ENCODE assay signal across 22 cellular contexts in the genomic region with DNA sequence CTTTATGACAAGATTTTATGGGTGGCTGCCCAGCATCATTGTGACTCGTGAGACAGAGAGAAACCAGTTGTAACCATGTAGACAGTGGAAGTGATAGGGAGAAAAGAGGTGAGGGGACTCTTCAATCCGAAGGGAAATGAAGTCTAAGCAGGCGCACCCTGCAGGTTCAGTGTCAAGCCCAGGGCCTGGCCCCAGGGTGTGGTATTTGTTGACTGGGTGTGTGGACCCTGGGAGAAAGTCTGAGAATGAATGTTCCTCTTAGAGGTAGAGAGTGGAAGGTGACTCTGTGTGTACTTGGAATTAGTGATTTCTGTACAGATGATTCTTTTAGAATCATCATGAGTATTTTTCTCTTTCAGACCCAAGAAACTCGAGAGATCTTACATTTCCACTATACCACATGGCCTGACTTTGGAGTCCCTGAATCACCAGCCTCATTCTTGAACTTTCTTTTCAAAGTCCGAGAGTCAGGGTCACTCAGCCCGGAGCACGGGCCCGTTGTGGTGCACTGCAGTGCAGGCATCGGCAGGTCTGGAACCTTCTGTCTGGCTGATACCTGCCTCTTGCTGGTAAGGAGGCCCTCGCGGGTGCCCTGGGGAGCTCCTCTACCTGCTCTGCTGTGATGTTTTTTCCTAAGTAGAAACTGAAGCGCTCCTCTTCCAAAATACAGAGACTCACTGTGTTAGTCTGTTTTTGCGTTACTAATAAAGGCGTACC.
A peak's percentile ranks its signal among the peaks of the same experiment; 100 is the strongest.
DNase-seq lines count a peak whose midpoint lies in the region; ATAC-seq and TF ChIP-seq lines count a peak whose summit lies in the region.
"Had no signal": no experiment of that assay in that cellular context is flagged by ENCODE, and none has a peak within 500 bp of the region (broad histone marks: within the 10 kb centered on the region; RNA-seq: fewer than 3 reads in every experiment).

No MANE protein-coding gene starts in this region.

- H3K36me3 Mint-ChIP-seq in activated naive CD8-positive, alpha-beta T cell: peaks cover 2% of the 10 kb centered on the region
- peaks cover 47% of the 10 kb centered on the region for H3K36me3 Mint-ChIP-seq in activated naive CD8-positive, alpha-beta T cell treated with anti-CD3 and anti-CD28 coated beads, Interleukin-2, amount 50 U/mL, for 24 hours (ENCODE audit: low read depth)

- peaks cover 5% of the 10 kb centered on the region for H3K4me1 Mint-ChIP-seq in activated naive CD8-positive, alpha-beta T cell (ENCODE audit: low read depth)
- H3K4me1 Mint-ChIP-seq in activated naive CD8-positive, alpha-beta T cell treated with anti-CD3 and anti-CD28 coated beads, Interleukin-2, amount 50 U/mL, for 24 hours: peaks cover 3% of the 10 kb centered on the region

- peak overlapping the region; percentile 34 for H3K27ac Mint-ChIP-seq in activated naive CD8-positive, alpha-beta T cell
- no peak overlapping the region for H3K27ac Mint-ChIP-seq in activated naive CD8-positive, alpha-beta T cell treated with anti-CD3 and anti-CD28 coated beads, Interleukin-2, amount 50 U/mL, for 24 hours
- H3K27ac Mint-ChIP-seq: activated CD4-positive, alpha-beta T cell treated with anti-CD3 and anti-CD28 coated beads, Interleukin-2, amount 10 ng/mL, durations not matched to agents 24 days and 14 days; natural killer cell treated with Interleukin-12 subunit alpha and Interleukin-12 subunit beta and Interleukin-15 and Interleukin-18, amount 100 ng/mL, for 72 hours had no signal

- H3K4me1 ChIP-seq in mucosa of stomach (ENCODE audit: control insufficient read depth, insufficient read depth, low read length) (peaks cover 16% of the 10 kb centered on the region), stomach smooth muscle (ENCODE audit: control insufficient read depth, insufficient read depth, low read length) (peaks cover 27% of the 10 kb centered on the region)
- H3K4me1 ChIP-seq: Caco-2 had no signal

- H3K9me3 Mint-ChIP-seq in activated naive CD8-positive, alpha-beta T cell (ENCODE audit: low read depth): no peaks in the 10 kb centered on the region
- H3K9me3 Mint-ChIP-seq in activated naive CD8-positive, alpha-beta T cell treated with anti-CD3 and anti-CD28 coated beads, Interleukin-2, amount 50 U/mL, for 24 hours: no peaks in the 10 kb centered on the region
- H3K9me3 Mint-ChIP-seq: activated CD4-positive, alpha-beta T cell treated with anti-CD3 and anti-CD28 coated beads, Interleukin-2, amount 10 ng/mL, durations not matched to agents 24 days and 14 days; natural killer cell treated with Interleukin-12 subunit alpha and Interleukin-12 subunit beta and Interleukin-15 and Interleukin-18, amount 100 ng/mL, for 72 hours had no signal

- H3K36me3 ChIP-seq in mucosa of stomach (ENCODE audit: control insufficient read depth, insufficient read depth, low read length) (peaks cover 14% of the 10 kb centered on the region), stomach smooth muscle (ENCODE audit: control insufficient read depth in 2 of 2, insufficient read depth in 2 of 2, low read length in 2 of 2) (peaks cover 51 to 64% of the 10 kb centered on the region in 2 donors)

- no peak for TF ChIP-seq CTCF in VCaP (conservative IDR thresholded peaks at IDR 0.05)

- H3K27me3 Mint-ChIP-seq in activated naive CD8-positive, alpha-beta T cell: no peaks in the 10 kb centered on the region
- H3K27me3 Mint-ChIP-seq in activated naive CD8-positive, alpha-beta T cell treated with anti-CD3 and anti-CD28 coated beads, Interleukin-2, amount 50 U/mL, for 24 hours: no peaks in the 10 kb centered on the region
- H3K27me3 Mint-ChIP-seq: activated CD4-positive, alpha-beta T cell treated with anti-CD3 and anti-CD28 coated beads, Interleukin-2, amount 10 ng/mL, durations not matched to agents 24 days and 14 days; natural killer cell treated with Interleukin-12 subunit alpha and Interleukin-12 subunit beta and Interleukin-15 and Interleukin-18, amount 100 ng/mL, for 72 hours had no signal

- ATAC-seq in activated naive CD8-positive, alpha-beta T cell treated with anti-CD3 and anti-CD28 coated beads, Interleukin-2, amount 50 U/mL, for 24 hours: no peak
- ATAC-seq in GM18517 (IDR thresholded peaks at IDR 0.05; ENCODE audit: unreplicated experiment) (no peak), GM18502 (IDR thresholded peaks at IDR 0.05; ENCODE audit: poor library complexity, unreplicated experiment) (no peak)
- ATAC-seq: natural killer cell treated with Interleukin-12 subunit alpha and Interleukin-12 subunit beta and Interleukin-15 and Interleukin-18, amount 100 ng/mL, for 72 hours; SK-N-SH treated with all-trans-retinoic acid at 6 μM for 48 hours had no signal

- DNase-seq in activated naive CD8-positive, alpha-beta T cell treated with anti-CD3 and anti-CD28 coated beads, Interleukin-2, amount 50 U/mL, for 24 hours: no peak
- no peak for DNase-seq in NCI-H69 (lab: John Stamatoyannopoulos, UW)
- DNase-seq: activated CD4-positive, alpha-beta T cell treated with anti-CD3 and anti-CD28 coated beads, Interleukin-2, amount 10 ng/mL, durations not matched to agents 24 days and 14 days; activated T-cell treated with anti-CD3 and anti-CD28 coated beads, Interleukin-2, amount 50 U/mL, for 1 hour; central memory CD4-positive, alpha-beta T cell; effector CD4-positive, alpha-beta T cell; glutamatergic neuron; GM23248; NCI-H1417 treated with DMSO at 0.1 percent for 48 hours; NCI-H748 treated with DMSO at 0.1 percent for 48 hours; stimulated activated naive CD4-positive, alpha-beta T cell; T1000; upper lobe of left lung had no signal

- H3K27me3 ChIP-seq in mucosa of stomach (ENCODE audit: control insufficient read depth, insufficient read depth, low read length): no peaks in the 10 kb centered on the region
- no peaks in the 10 kb centered on the region for H3K27me3 ChIP-seq in stomach smooth muscle (ENCODE audit: control insufficient read depth in 1 of 2, insufficient read depth in 2 of 2, low read length in 2 of 2)
- H3K27me3 ChIP-seq: upper lobe of left lung had no signal

- H3K9ac ChIP-seq in mucosa of stomach (ENCODE audit: low read length): peak overlapping the region; percentile 23
- H3K9ac ChIP-seq in stomach smooth muscle (ENCODE audit: low read length in 2 of 2): no peak overlapping the region
- H3K9ac ChIP-seq: GM23248 had no signal

- no peak overlapping the region for H3K4me3 Mint-ChIP-seq in activated naive CD8-positive, alpha-beta T cell
- H3K4me3 Mint-ChIP-seq in activated naive CD8-positive, alpha-beta T cell treated with anti-CD3 and anti-CD28 coated beads, Interleukin-2, amount 50 U/mL, for 24 hours: no peak overlapping the region
- H3K4me3 Mint-ChIP-seq: activated CD4-positive, alpha-beta T cell treated with anti-CD3 and anti-CD28 coated beads, Interleukin-2, amount 10 ng/mL, durations not matched to agents 24 days and 14 days; natural killer cell treated with Interleukin-12 subunit alpha and Interleukin-12 subunit beta and Interleukin-15 and Interleukin-18, amount 100 ng/mL, for 72 hours had no signal

- H3K27ac ChIP-seq in VCaP: peak overlapping the region; percentile 48; the same call in 1 of the 2 replicates
- peak overlapping the region; percentile 85 for H3K27ac ChIP-seq in stomach smooth muscle (ENCODE audit: low read length)
- H3K27ac ChIP-seq: GM23248 had no signal

- H3K9me3 ChIP-seq in mucosa of stomach (ENCODE audit: control insufficient read depth, low read length) (no peaks in the 10 kb centered on the region), stomach smooth muscle (ENCODE audit: control insufficient read depth in 2 of 2, low read length in 2 of 2) (no peaks in the 10 kb centered on the region)
- H3K9me3 ChIP-seq: Caco-2, upper lobe of left lung had no signal

- H3K4me3 ChIP-seq in mucosa of stomach (ENCODE audit: low read length) (no peak overlapping the region), stomach smooth muscle (ENCODE audit: low read length in 2 of 2) (no peak overlapping the region)
- H3K4me3 ChIP-seq: GM23248, upper lobe of left lung had no signal
